ENCODE assay signal across 20 cellular contexts in genomic region chr2:212523756-212524155, GRCh38. TPM values are rescaled to one million over a fixed set of nuclear protein-coding genes. Genes with fewer than 3 reads are reported as not detected.
DNase-seq lines count a peak whose midpoint lies in the region; ATAC-seq and TF ChIP-seq lines count a peak whose summit lies in the region.
"Had no signal": no experiment of that assay in that cellular context is flagged by ENCODE, and none has a peak within 500 bp of the region (broad histone marks: within the 10 kb centered on the region; RNA-seq: fewer than 3 reads in every experiment).

No MANE protein-coding gene starts in this region.

- H2AFZ ChIP-seq in MM.1S (ENCODE audit: low read length) = no peak overlapping the region

- CTCF ChIA-PET in HEK293 (lab: Yijun Ruan, JAX) = interaction anchor here (0.6 to 1.5 kb wide), 3 partner anchors 9 to 1157 kb away, joined by 3 to 7 read pairs (median 5); no protein-coding TSS in a partner anchor

- POLR2A ChIA-PET in HEK293 (lab: Yijun Ruan, JAX) = interaction anchor here (1.7 kb wide), 1 partner anchor 13 kb away, joined by 4 read pairs; no protein-coding TSS in a partner anchor

- H3K79me2 ChIP-seq in MM.1S (ENCODE audit: low read length) = no peaks in the 10 kb centered on the region

- no peaks in the 10 kb centered on the region for H4K20me1 ChIP-seq in MM.1S (ENCODE audit: insufficient read depth, low read length)

- TF ChIP-seq CTCF in HEK293 (tag by site-specific recombination; IDR thresholded peaks at IDR 0.05) (no peak), MM.1S (IDR thresholded peaks at IDR 0.05; ENCODE audit: low read length) (no peak)

- H3K4me1 ChIP-seq in HEK293 (ENCODE audit: control insufficient read depth, insufficient read depth, low read length) (peaks cover 12% of the 10 kb centered on the region), MM.1S (ENCODE audit: low read length) (no peaks in the 10 kb centered on the region)
- H3K4me1 ChIP-seq: Caco-2, HAP-1 had no signal

- peak; percentile 42 for DNase-seq in NCI-H2171 treated with DMSO at 0.1 percent for 48 hours (lab: John Stamatoyannopoulos, UW)
- DNase-seq in NCI-H2171 (lab: John Stamatoyannopoulos, UW) = no peak
- DNase-seq in NCI-H524 (lab: John Stamatoyannopoulos, UW) = peak; percentile 58 to 92
- peak; percentile 10 for DNase-seq in myocyte (ENCODE audit: low read depth)
- DNase-seq in HuH-7.5 (ENCODE audit: low spot score) = no peak
- no peak for DNase-seq in MM.1S
- DNase-seq: 8988T; BE2C; C1 segment of cervical spinal cord; Caco-2; CD4-positive, alpha-beta T cell; DMS79 treated with DMSO at 0.1 percent for 48 hours; GF-D8; IMR-90 had no signal

- H3K36me3 ChIP-seq in HEK293 (ENCODE audit: control insufficient read depth in 2 of 2, insufficient read depth in 1 of 2, low read length in 2 of 2) = no peaks in the 10 kb centered on the region
- no peaks in the 10 kb centered on the region for H3K36me3 ChIP-seq in MM.1S (replicated peaks; ENCODE audit: insufficient read depth, low read length)
- H3K36me3 ChIP-seq: BE2C, HAP-1 had no signal

- no peak overlapping the region for H3K4me2 ChIP-seq in MM.1S (ENCODE audit: low read depth, low read length)

- H3K9me3 ChIP-seq in HEK293 (ENCODE audit: control insufficient read depth, insufficient read depth, low read depth, low read length) (no peaks in the 10 kb centered on the region), MM.1S (replicated peaks; ENCODE audit: insufficient read depth, low read length) (no peaks in the 10 kb centered on the region)
- H3K9me3 ChIP-seq: BE2C, Caco-2, HAP-1 had no signal

- H3K27ac ChIP-seq in HEK293 (ENCODE audit: extremely low read depth, low read depth, low read length) = no peak overlapping the region
- H3K27ac ChIP-seq in MM.1S (ENCODE audit: low read length) = no peak overlapping the region
- H3K27ac ChIP-seq: HL-60 had no signal

- H3K9me2 ChIP-seq in MM.1S (replicated peaks; ENCODE audit: insufficient read depth, low read length) = no peaks in the 10 kb centered on the region

- H3K27me3 ChIP-seq in MM.1S (replicated peaks; ENCODE audit: insufficient read depth, low read length) = no peaks in the 10 kb centered on the region
- H3K27me3 ChIP-seq: BE2C had no signal

- no peaks in the 10 kb centered on the region for H3F3A ChIP-seq in MM.1S (ENCODE audit: insufficient read depth, low read length)

- no peak overlapping the region for H3K4me3 ChIP-seq in HEK293 (ENCODE audit: low read depth, low read length)
- no peak overlapping the region for H3K4me3 ChIP-seq in MM.1S (ENCODE audit: low read length)
- H3K4me3 ChIP-seq: GM12878, HAP-1, K562 had no signal

- ATAC-seq in GM21619 (IDR thresholded peaks at IDR 0.05; ENCODE audit: unreplicated experiment) = no peak
- ATAC-seq: GM12878, K562 had no signal

- no peak overlapping the region for H3K9ac ChIP-seq in MM.1S (ENCODE audit: low read length)

TF ChIP-seq in HEK293, 187 proteins besides CTCF, POLR2A, EP300 and RAD21 (continues in another document):
- TF ChIP-seq ZNF112 (tag by site-specific recombination; IDR thresholded peaks at IDR 0.05) (no peak), ZSCAN30 (tag by site-specific recombination; IDR thresholded peaks at IDR 0.05) (no peak), RBAK (tag by site-specific recombination; IDR thresholded peaks at IDR 0.05) (no peak), ZNF433 (tag by site-specific recombination; IDR thresholded peaks at IDR 0.05; ENCODE audit: low read depth) (no peak), PRDM10 (tag by site-specific recombination; IDR thresholded peaks at IDR 0.05) (peak; percentile 94), ZNF266 (tag by site-specific recombination; IDR thresholded peaks at IDR 0.05; ENCODE audit: low read depth) (no peak), ZBTB17 (tag by site-specific recombination; IDR thresholded peaks at IDR 0.05) (0 out of 2 replicates have a peak, but pooled peaks have one; percentile 13), ZBTB48 (tag by site-specific recombination; IDR thresholded peaks at IDR 0.05) (no peak), ZNF114 (tag by site-specific recombination; IDR thresholded peaks at IDR 0.05) (no peak), ZNF24 (tag by site-specific recombination; IDR thresholded peaks at IDR 0.05) (no peak), ZNF274 (IDR thresholded peaks at IDR 0.05; ENCODE audit: low read length) (no peak), ZNF274 (tag by site-specific recombination; IDR thresholded peaks at IDR 0.05; ENCODE audit: borderline replicate concordance) (no peak), ZBTB49 (tag by site-specific recombination; IDR thresholded peaks at IDR 0.05; ENCODE audit: low read depth) (no peak), ZNF658 (tag by site-specific recombination; IDR thresholded peaks at IDR 0.05) (no peak), ZNF768 (tag by site-specific recombination; IDR thresholded peaks at IDR 0.05) (no peak), ZNF600 (tag by site-specific recombination; IDR thresholded peaks at IDR 0.05) (peak; percentile 58), ZNF121 (tag by site-specific recombination; IDR thresholded peaks at IDR 0.05) (no peak), IKZF3 (tag by site-specific recombination; IDR thresholded peaks at IDR 0.05) (peak; percentile 20; the same call in 1 of the 2 replicates), ZNF670 (tag by site-specific recombination; IDR thresholded peaks at IDR 0.05; ENCODE audit: low read depth) (no peak), MZF1 (tag by site-specific recombination; IDR thresholded peaks at IDR 0.05; ENCODE audit: borderline replicate concordance) (peak; percentile 74; the same call in 1 of the 2 replicates), SP7 (tag by site-specific recombination; IDR thresholded peaks at IDR 0.05) (no peak), ZNF501 (tag by site-specific recombination; IDR thresholded peaks at IDR 0.05) (no peak), ZXDB (tag by site-specific recombination; IDR thresholded peaks at IDR 0.05) (no peak)

RNA-seq across cellular contexts. Expression of gene ERBB4, which starts 14.8 kb away (rescaled TPM):
- total RNA-seq in myocyte = 0.16 TPM in 1 of 2 replicates, not detected in the other
- polyA plus RNA-seq in myocyte (2012) = 0.04 TPM
- total RNA-seq: Caco-2; CD4-positive, alpha-beta T cell; IMR-90; K562 had no signal
- polyA plus RNA-seq: IMR-90, K562 had no signal

Comparison
In these comparisons a context has a peak if more than half of its experiments do, and no peak if none do; other contexts are left out.
1. DNase-seq: peak in NCI-H2171 treated with DMSO at 0.1 percent for 48 hours (single experiment), NCI-H524 (2 of 2) and myocyte (single experiment); none in NCI-H2171 (single experiment), HuH-7.5 (single experiment) and MM.1S (single experiment).